ENCODE assay signal across 25 cellular contexts in genomic region chr11:71144736-71145135, GRCh38.
DNase-seq lines count a peak whose midpoint lies in the region; ATAC-seq, FAIRE-seq and TF ChIP-seq lines count a peak whose summit lies in the region.
"Had no signal": no experiment of that assay in that cellular context is flagged by ENCODE, and none has a peak within 500 bp of the region (broad histone marks: within the 10 kb centered on the region; RNA-seq: fewer than 3 reads in every experiment).

No MANE protein-coding gene starts in this region.

- H3K27ac ChIP-seq in RWPE1 (no peak overlapping the region), epithelial cell of prostate (no peak overlapping the region), foreskin keratinocyte (no peak overlapping the region)
- H3K27ac ChIP-seq: BLaER1 had no signal

- H3K36me3 Mint-ChIP-seq in activated T-helper 1 cell treated with anti-CD3 and anti-CD28 coated beads, Interleukin-12 subunit alpha, Interleukin-12 subunit beta, Interleukin-2, Interleukin-4 antibody, amounts not matched to agents 30 ng/mL and 10 ng/mL and 1 ng/mL, durations not matched to agents 14 hours and 24 hours and 36 hours (ENCODE audit: low read depth) = no peaks in the 10 kb centered on the region
- H3K36me3 Mint-ChIP-seq: CD14-positive monocyte; CD4-positive, alpha-beta memory T cell; CD4-positive, CD25-positive, alpha-beta regulatory T cell; CD8-positive, alpha-beta memory T cell had no signal

- intact Hi-C loops in activated T-helper 1 cell treated with anti-CD3 and anti-CD28 coated beads, Interleukin-12 subunit alpha, Interleukin-12 subunit beta, Interleukin-2, Interleukin-4 antibody, amounts not matched to agents 30 ng/mL and 10 ng/mL and 1 ng/mL, durations not matched to agents 14 hours and 24 hours and 36 hours (cut with micrococcal nuclease) = no loop called here

- no peaks in the 10 kb centered on the region for H3K4me1 Mint-ChIP-seq in activated T-helper 1 cell treated with anti-CD3 and anti-CD28 coated beads, Interleukin-12 subunit alpha, Interleukin-12 subunit beta, Interleukin-2, Interleukin-4 antibody, amounts not matched to agents 30 ng/mL and 10 ng/mL and 1 ng/mL, durations not matched to agents 14 hours and 24 hours and 36 hours (ENCODE audit: low read depth)
- H3K4me1 Mint-ChIP-seq: CD14-positive monocyte; CD4-positive, alpha-beta memory T cell; CD4-positive, CD25-positive, alpha-beta regulatory T cell; CD8-positive, alpha-beta memory T cell had no signal

- no peaks in the 10 kb centered on the region for H3K4me1 ChIP-seq in foreskin keratinocyte
- H3K4me1 ChIP-seq: BE2C, Caco-2 had no signal

- no peak overlapping the region for H3K27ac Mint-ChIP-seq in activated T-helper 1 cell treated with anti-CD3 and anti-CD28 coated beads, Interleukin-12 subunit alpha, Interleukin-12 subunit beta, Interleukin-2, Interleukin-4 antibody, amounts not matched to agents 30 ng/mL and 10 ng/mL and 1 ng/mL, durations not matched to agents 14 hours and 24 hours and 36 hours
- H3K27ac Mint-ChIP-seq: CD4-positive, alpha-beta memory T cell; CD4-positive, CD25-positive, alpha-beta regulatory T cell; CD8-positive, alpha-beta memory T cell had no signal

- no peaks in the 10 kb centered on the region for H3K9me3 Mint-ChIP-seq in activated T-helper 1 cell treated with anti-CD3 and anti-CD28 coated beads, Interleukin-12 subunit alpha, Interleukin-12 subunit beta, Interleukin-2, Interleukin-4 antibody, amounts not matched to agents 30 ng/mL and 10 ng/mL and 1 ng/mL, durations not matched to agents 14 hours and 24 hours and 36 hours

- POLR2A ChIA-PET in RWPE1 (lab: Yijun Ruan, JAX; ENCODE audit: low non-redundant PET) = no interaction called here

- CTCF ChIA-PET in RWPE1 (lab: Yijun Ruan, JAX) = no interaction called here

- TF ChIP-seq CTCF in RWPE1 (conservative IDR thresholded peaks at IDR 0.05; ENCODE audit: low read depth) (no peak), bronchial epithelial cell (IDR thresholded peaks at IDR 0.05; ENCODE audit: insufficient read depth, low read length, severe bottlenecking) (no peak), foreskin keratinocyte (conservative IDR thresholded peaks at IDR 0.05) (no peak)

- no peak for FAIRE-seq in bronchial epithelial cell (lab: Jason Lieb, UNC)
- FAIRE-seq: A204.1, D721Med, G401.6, GM12891, GM19239 had no signal

- H3K4me3 ChIP-seq in bronchial epithelial cell (ENCODE audit: low read depth, low read length) = no peak overlapping the region
- H3K4me3 ChIP-seq: BLaER1 had no signal

- DNase-seq in RWPE1 (ENCODE audit: low spot score) (peak; percentile 27), bronchial epithelial cell (ENCODE audit: low read depth) (peak; percentile 70), epithelial cell of prostate (ENCODE audit: low read depth, low spot score) (peak; percentile 40), foreskin keratinocyte (peak; percentile 15 to 46), COR-L47 (lab: John Stamatoyannopoulos, UW) (no peak)
- no peak for DNase-seq in activated T-helper 1 cell treated with anti-CD3 and anti-CD28 coated beads, Interleukin-12 subunit alpha, Interleukin-12 subunit beta, Interleukin-2, Interleukin-4 antibody, amounts not matched to agents 30 ng/mL and 10 ng/mL and 1 ng/mL, durations not matched to agents 14 hours and 24 hours and 36 hours (ENCODE audit: low spot score)
- DNase-seq: 8988T; ACHN; BE2C; C1 segment of cervical spinal cord; Caco-2; Calu3; CD4-positive, alpha-beta memory T cell; CD4-positive, CD25-positive, alpha-beta regulatory T cell; CD8-positive, alpha-beta memory T cell; DMS79 treated with DMSO at 0.1 percent for 48 hours; GF-D8 had no signal

- ATAC-seq in foreskin keratinocyte = no peak
- no peak for ATAC-seq in HG03097 (IDR thresholded peaks at IDR 0.05; ENCODE audit: low FRiP score, unreplicated experiment)

- H3K27me3 ChIP-seq in bronchial epithelial cell (ENCODE audit: control insufficient read depth, insufficient read depth, low read length) (no peaks in the 10 kb centered on the region), foreskin keratinocyte (no peaks in the 10 kb centered on the region)
- H3K27me3 ChIP-seq: BLaER1 had no signal

- H3K4me3 Mint-ChIP-seq in activated T-helper 1 cell treated with anti-CD3 and anti-CD28 coated beads, Interleukin-12 subunit alpha, Interleukin-12 subunit beta, Interleukin-2, Interleukin-4 antibody, amounts not matched to agents 30 ng/mL and 10 ng/mL and 1 ng/mL, durations not matched to agents 14 hours and 24 hours and 36 hours = no peak overlapping the region
- H3K4me3 Mint-ChIP-seq: CD14-positive monocyte; CD4-positive, alpha-beta memory T cell; CD4-positive, CD25-positive, alpha-beta regulatory T cell; CD8-positive, alpha-beta memory T cell had no signal

- no peaks in the 10 kb centered on the region for H3K27me3 Mint-ChIP-seq in activated T-helper 1 cell treated with anti-CD3 and anti-CD28 coated beads, Interleukin-12 subunit alpha, Interleukin-12 subunit beta, Interleukin-2, Interleukin-4 antibody, amounts not matched to agents 30 ng/mL and 10 ng/mL and 1 ng/mL, durations not matched to agents 14 hours and 24 hours and 36 hours (ENCODE audit: insufficient read depth)

- H3K36me3 ChIP-seq in bronchial epithelial cell (ENCODE audit: control insufficient read depth, insufficient read depth, low read length) = peaks cover 2% of the 10 kb centered on the region
- H3K36me3 ChIP-seq: BE2C, BLaER1 had no signal

Comparison
In these comparisons a context has a peak if more than half of its experiments do, and no peak if none do; other contexts are left out.
1. DNase-seq: peak in RWPE1 (single experiment), bronchial epithelial cell (single experiment), epithelial cell of prostate (single experiment) and foreskin keratinocyte (2 of 2); none in activated T-helper 1 cell treated with anti-CD3 and anti-CD28 coated beads, Interleukin-12 subunit alpha, Interleukin-12 subunit beta, Interleukin-2, Interleukin-4 antibody, amounts not matched to agents 30 ng/mL and 10 ng/mL and 1 ng/mL, durations not matched to agents 14 hours and 24 hours and 36 hours (single experiment) and COR-L47 (single experiment).